ENCODE assay signal across 21 cellular contexts in the genomic region with DNA sequence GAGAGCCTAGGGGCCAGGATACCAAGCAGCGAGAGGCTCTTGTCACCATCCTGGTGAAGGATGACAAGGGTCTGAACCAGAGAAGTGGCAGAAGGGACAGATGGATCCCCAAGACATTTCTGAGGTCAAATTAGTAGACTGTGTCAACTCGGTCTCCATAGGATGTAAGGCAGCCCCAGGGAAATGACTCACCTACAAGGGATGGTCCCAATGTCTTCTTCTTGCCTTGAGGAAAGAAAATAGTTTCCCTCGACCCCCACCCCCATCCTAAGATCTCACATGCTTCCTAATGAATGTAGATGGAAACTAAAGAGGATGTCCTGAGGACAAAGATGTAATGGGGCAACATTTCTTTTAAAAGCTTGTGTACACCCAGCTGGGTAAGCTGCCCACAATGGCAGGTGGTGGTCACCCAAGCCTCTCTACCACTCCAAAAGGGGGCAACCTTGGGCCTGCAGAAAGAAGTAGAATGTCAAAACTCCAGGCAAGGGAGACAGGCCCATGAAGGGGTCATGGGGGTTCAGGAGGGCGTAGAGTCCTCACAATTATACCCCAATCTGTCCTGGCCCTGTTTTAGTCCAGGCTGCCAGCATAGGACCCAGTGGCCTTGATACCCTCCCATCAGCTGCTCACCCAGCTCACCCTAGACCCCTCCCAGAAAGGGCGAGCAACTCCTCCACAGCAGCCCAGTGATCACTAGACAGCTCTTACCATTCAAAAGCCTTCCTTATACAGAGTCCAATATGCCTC.
DNase-seq lines count a peak whose midpoint lies in the region; ATAC-seq lines count a peak whose summit lies in the region.
"Had no signal": no experiment of that assay in that cellular context is flagged by ENCODE, and none has a peak within 500 bp of the region (broad histone marks: within the 10 kb centered on the region; RNA-seq: fewer than 3 reads in every experiment).

No MANE protein-coding gene starts in this region.

- H3K36me3 Mint-ChIP-seq in T-helper 2 cell treated with Interferon-gamma antibody and Interleukin-4, amounts not matched to agents 5 μg/mL and 100 μg/mL, for 36 hours (ENCODE audit: low read depth), result no peaks in the 10 kb centered on the region
- H3K36me3 Mint-ChIP-seq: CD14-positive monocyte; CD8-positive, alpha-beta memory T cell; T-cell had no signal

- H3K4me3 ChIP-seq in BLaER1, result no peak overlapping the region
- H3K4me3 ChIP-seq: PC-9 had no signal

- H3K27ac Mint-ChIP-seq in T-helper 2 cell treated with Interferon-gamma antibody and Interleukin-4, amounts not matched to agents 5 μg/mL and 100 μg/mL, for 36 hours, result no peak overlapping the region
- H3K27ac Mint-ChIP-seq: CD14-positive monocyte; CD8-positive, alpha-beta memory T cell; T-cell had no signal

- no peaks in the 10 kb centered on the region for H3K27me3 ChIP-seq in BLaER1

- H3K4me1 ChIP-seq in BLaER1, result peaks cover 42% of the 10 kb centered on the region

- no peaks in the 10 kb centered on the region for H3K4me1 Mint-ChIP-seq in T-helper 2 cell treated with Interferon-gamma antibody and Interleukin-4, amounts not matched to agents 5 μg/mL and 100 μg/mL, for 36 hours (ENCODE audit: low read depth)
- H3K4me1 Mint-ChIP-seq: CD8-positive, alpha-beta memory T cell; T-cell had no signal

- H4K20me1 ChIP-seq in BLaER1, result no peaks in the 10 kb centered on the region

- peak overlapping the region; percentile 32 for H3K4me2 ChIP-seq in BLaER1
- H3K4me2 ChIP-seq: PC-9 had no signal

- DNase-seq in EH (ENCODE audit: low read depth) (peak; percentile 81), RPMI7951 (ENCODE audit: low read depth) (peak; percentile 23), islet precursor cell (peak; percentile 22), substantia nigra (lab: John Stamatoyannopoulos, UW) (no peak), NCI-H446 (lab: John Stamatoyannopoulos, UW) (no peak)
- no peak for DNase-seq in T-helper 2 cell treated with Interferon-gamma antibody and Interleukin-4, amounts not matched to agents 5 μg/mL and 100 μg/mL, for 36 hours (ENCODE audit: low spot score)
- DNase-seq: AML-193; CD8-positive, alpha-beta memory T cell; DMS 273 treated with DMSO at 0.1 percent for 48 hours; DMS79; HCEC 1CT; KBM-7; MM.1S; NCI-H526 treated with DMSO at 0.1 percent for 48 hours; PC-9; RPMI8226; SHP77; T-cell had no signal

- no peak overlapping the region for H3K4me3 Mint-ChIP-seq in T-helper 2 cell treated with Interferon-gamma antibody and Interleukin-4, amounts not matched to agents 5 μg/mL and 100 μg/mL, for 36 hours
- H3K4me3 Mint-ChIP-seq: CD14-positive monocyte; CD8-positive, alpha-beta memory T cell; T-cell had no signal

- no peak overlapping the region for H3K9ac ChIP-seq in BLaER1

- no peaks in the 10 kb centered on the region for H3K27me3 Mint-ChIP-seq in T-helper 2 cell treated with Interferon-gamma antibody and Interleukin-4, amounts not matched to agents 5 μg/mL and 100 μg/mL, for 36 hours (ENCODE audit: low read depth)
- H3K27me3 Mint-ChIP-seq: CD8-positive, alpha-beta memory T cell; T-cell had no signal

- H3K9me3 Mint-ChIP-seq in T-helper 2 cell treated with Interferon-gamma antibody and Interleukin-4, amounts not matched to agents 5 μg/mL and 100 μg/mL, for 36 hours, result no peaks in the 10 kb centered on the region
- H3K9me3 Mint-ChIP-seq: CD14-positive monocyte had no signal

- ATAC-seq in HG03045 (IDR thresholded peaks at IDR 0.05; ENCODE audit: unreplicated experiment), result no peak
- ATAC-seq: T-cell had no signal

- H3K36me3 ChIP-seq in BLaER1, result no peaks in the 10 kb centered on the region

- no peak overlapping the region; the same call in 1 of the 2 replicates for H3K27ac ChIP-seq in BLaER1
- H3K27ac ChIP-seq in substantia nigra (ENCODE audit: low read depth, low read length, poor library complexity, severe bottlenecking), result no peak overlapping the region
- H3K27ac ChIP-seq: PC-9 had no signal

- H3K9me3 ChIP-seq in BLaER1, result peaks cover 10% of the 10 kb centered on the region; the same call in 1 of the 2 replicates

Comparison
In these comparisons a context has a peak if more than half of its experiments do, and no peak if none do; other contexts are left out.
1. DNase-seq: peak in EH (single experiment), RPMI7951 (single experiment) and islet precursor cell (single experiment); none in substantia nigra (0 of 49), NCI-H446 (0 of 2) and T-helper 2 cell treated with Interferon-gamma antibody and Interleukin-4, amounts not matched to agents 5 μg/mL and 100 μg/mL, for 36 hours (single experiment).